8 cellular contexts compared by ENCODE assay signal in genomic region chr22:20080445-20080775, GRCh38. TPM values are rescaled to one million over a fixed set of nuclear protein-coding genes. Genes with fewer than 3 reads are reported as not detected.
A peak's percentile ranks its signal among the peaks of the same experiment; 100 is the strongest.
DNase-seq lines count a peak whose midpoint lies in the region; ATAC-seq, FAIRE-seq and TF ChIP-seq lines count a peak whose summit lies in the region.

No MANE protein-coding gene starts in this region.

- peaks cover 43% of the 10 kb centered on the region for H3K79me2 ChIP-seq in OCI-LY1 (ENCODE audit: insufficient read depth, low read length)

- intact Hi-C loops in ovary (cut with DNase I) = no loop called here

- peak; percentile 51 for ATAC-seq in HG02981 (IDR thresholded peaks at IDR 0.05; ENCODE audit: unreplicated experiment)

- no peak for TF ChIP-seq EP300 in ovary (IDR thresholded peaks at IDR 0.05)

- TF ChIP-seq CTCF in AG04450 (IDR thresholded peaks at IDR 0.05; ENCODE audit: low read depth, low read length) = no peak
- no peak for TF ChIP-seq CTCF in OCI-LY1 (IDR thresholded peaks at IDR 0.05; ENCODE audit: low read length)
- TF ChIP-seq CTCF in ovary (IDR thresholded peaks at IDR 0.05) = no peak

- H4K20me1 ChIP-seq in OCI-LY1 (ENCODE audit: insufficient read depth, low read length) = no peaks in the 10 kb centered on the region

- DNase-seq in AG04450 (ENCODE audit: low read depth, low spot score) = no peak
- DNase-seq in GM18507 (ENCODE audit: extremely low spot score, insufficient read length, low read depth) = peak; percentile 64
- DNase-seq in activated gamma-delta T cell treated with anti-CD3 and anti-CD28 coated beads, Interleukin-2, amount 50 U/mL, for 16 hours (ENCODE audit: low read depth) = peak; percentile 55
- DNase-seq in germinal center (ENCODE audit: low spot score) = peak; percentile 88
- peak; percentile 57 to 74 (median 66) for DNase-seq in ovary

- H3K27me3 ChIP-seq in AG04450 (ENCODE audit: control insufficient read depth, insufficient read depth, low read length) (no peaks in the 10 kb centered on the region), OCI-LY1 (ENCODE audit: insufficient read depth, low read length) (no peaks in the 10 kb centered on the region), ovary (no peaks in the 10 kb centered on the region), thymus (ENCODE audit: control insufficient read depth, insufficient read depth) (no peaks in the 10 kb centered on the region)

- no peaks in the 10 kb centered on the region for H3K9me2 ChIP-seq in OCI-LY1 (ENCODE audit: low read depth, low read length)

- H3K4me1 ChIP-seq in OCI-LY1 (ENCODE audit: insufficient read depth, low read length, severe bottlenecking) (peaks cover 53% of the 10 kb centered on the region), ovary (ENCODE audit: insufficient read depth) (peaks cover 22% of the 10 kb centered on the region), thymus (ENCODE audit: control insufficient read depth, insufficient read depth, low read length) (peaks cover 15% of the 10 kb centered on the region)

- H3F3A ChIP-seq in OCI-LY1 (ENCODE audit: insufficient read depth, low read length) = no peaks in the 10 kb centered on the region

- CTCF ChIA-PET in AG04450 (lab: Charles Lee) = no interaction called here

- H3K9ac ChIP-seq in OCI-LY1 (ENCODE audit: low read length) = peak overlapping the region; percentile 96

- H3K4me3 ChIP-seq in AG04450 (ENCODE audit: low read depth, low read length) (peak overlapping the region; percentile 85), OCI-LY1 (ENCODE audit: low read depth, low read length, poor library complexity, severe bottlenecking) (peak overlapping the region; percentile 95), ovary (peak overlapping the region; percentile 62), thymus (ENCODE audit: low read length) (peak overlapping the region; percentile 96)

- H3K27ac ChIP-seq in AG04450 (ENCODE audit: low read depth, low read length) = peak overlapping the region; percentile 86
- H3K27ac ChIP-seq in OCI-LY1 (ENCODE audit: low read depth, low read length, poor library complexity, severe bottlenecking) = peak overlapping the region; percentile 58
- H3K27ac ChIP-seq in ovary = peak overlapping the region; percentile 73 to 83
- H3K27ac ChIP-seq in thymus (ENCODE audit: low read depth) = peak overlapping the region; percentile 81

- no peak overlapping the region for H2AFZ ChIP-seq in OCI-LY1 (ENCODE audit: low read length)

- no peaks in the 10 kb centered on the region; the same call in 1 of the 2 replicates for H3K9me3 ChIP-seq in AG04450 (ENCODE audit: control insufficient read depth, insufficient read depth, low read length)
- no peaks in the 10 kb centered on the region for H3K9me3 ChIP-seq in OCI-LY1 (ENCODE audit: low read length)
- H3K9me3 ChIP-seq in ovary = no peaks in the 10 kb centered on the region
- H3K9me3 ChIP-seq in thymus (ENCODE audit: control insufficient read depth) = no peaks in the 10 kb centered on the region

- peak overlapping the region; percentile 99 for H3K4me2 ChIP-seq in OCI-LY1 (ENCODE audit: low read length)

- 0 to 1% (median 1%) methylated on average over 22 to 34 of the region's 34 CpGs for WGBS in ovary, 3 donors
- under 1% methylated on average over 34 of the region's 34 CpGs for WGBS in thymus

- no peak for FAIRE-seq in GM18507 (lab: Jason Lieb, UNC)

- POLR2A ChIA-PET in AG04450 (lab: Yijun Ruan, JAX) = interaction anchor here (1.3 kb wide), 1 partner anchor 10 kb away, joined by 3 read pairs; no protein-coding TSS in a partner anchor

- TF ChIP-seq POLR2A in ovary (IDR thresholded peaks at IDR 0.05) = no peak

- peaks cover 4% of the 10 kb centered on the region; the same call in 1 of the 2 replicates for H3K36me3 ChIP-seq in OCI-LY1 (ENCODE audit: insufficient read depth, low read length)
- H3K36me3 ChIP-seq in ovary = no peaks in the 10 kb centered on the region
- peaks cover 7% of the 10 kb centered on the region for H3K36me3 ChIP-seq in thymus (ENCODE audit: control insufficient read depth, insufficient read depth)

RNA-seq across cellular contexts. Expression of gene DGCR8, which starts 0.4 kb away (rescaled TPM):
- polyA plus RNA-seq in AG04450 (2011; rRNA removed) (22.0 and 22.8 TPM in 2 replicates), ovary (10 to 100 TPM; 17.2 to 21.4 TPM), thymus (22.5 TPM)
- polyA minus RNA-seq in AG04450 (2011; rRNA and poly(A)+ RNA removed) = 31.4 and 34.2 TPM in 2 replicates
- total RNA-seq in ovary = 10 to 100 TPM; 15.9 to 46.5 (median 40.1) TPM

RNA-seq across cellular contexts. Expression of gene RANBP1, which starts 35.5 kb away (rescaled TPM):
- polyA plus RNA-seq in AG04450 (2011; rRNA removed) = 154 and 174 TPM in 2 replicates
- 102 and 126 TPM in 2 replicates for polyA minus RNA-seq in AG04450 (2011; rRNA and poly(A)+ RNA removed)
- total RNA-seq in ovary = 100 to 1,000 TPM in 2 of 7 donors, 10 to 100 TPM in 5; 62.8 to 198 (median 82.8) TPM
- polyA plus RNA-seq in ovary = 10 to 100 TPM; 79.9 to 80.2 TPM
- polyA plus RNA-seq in thymus = 78.9 TPM

RNA-seq across cellular contexts. Expression of gene TRMT2A, which starts 36.6 kb away (rescaled TPM):
- polyA plus RNA-seq in AG04450 (2011; rRNA removed) (15.6 and 20.4 TPM in 2 replicates), ovary (10 to 100 TPM in 1 of 2 donors, 1 to 10 TPM in 1; 2.8 to 44.1 TPM), thymus (92.4 TPM)
- 28.4 and 36.5 TPM in 2 replicates for polyA minus RNA-seq in AG04450 (2011; rRNA and poly(A)+ RNA removed)
- 10 to 100 TPM; 35.6 to 59.7 (median 50.1) TPM for total RNA-seq in ovary

RNA-seq across cellular contexts. Expression of gene ZDHHC8, which starts 51.2 kb away (rescaled TPM):
- 13.5 and 21.9 TPM in 2 replicates for polyA plus RNA-seq in AG04450 (2011; rRNA removed)
- 12.4 and 15.7 TPM in 2 replicates for polyA minus RNA-seq in AG04450 (2011; rRNA and poly(A)+ RNA removed)
- 10 to 100 TPM; 13.7 to 77.4 (median 60.9) TPM for total RNA-seq in ovary
- polyA plus RNA-seq in ovary = 10 to 100 TPM in 1 of 2 donors, 1 to 10 TPM in 1; 5.1 to 34.8 TPM
- 35.1 TPM for polyA plus RNA-seq in thymus

RNA-seq across cellular contexts. Expression of gene TANGO2, which starts 59.5 kb away (rescaled TPM):
- 21.3 and 27.5 TPM in 2 replicates for polyA plus RNA-seq in AG04450 (2011; rRNA removed)
- 35.8 and 44.2 TPM in 2 replicates for polyA minus RNA-seq in AG04450 (2011; rRNA and poly(A)+ RNA removed)
- 10 to 100 TPM; 11.8 to 17.5 (median 13.3) TPM for total RNA-seq in ovary
- 10 to 100 TPM; 11.0 to 17.2 TPM for polyA plus RNA-seq in ovary
- 19.7 TPM for polyA plus RNA-seq in thymus
